ENCODE assay signal across 15 cellular contexts in the genomic region with DNA sequence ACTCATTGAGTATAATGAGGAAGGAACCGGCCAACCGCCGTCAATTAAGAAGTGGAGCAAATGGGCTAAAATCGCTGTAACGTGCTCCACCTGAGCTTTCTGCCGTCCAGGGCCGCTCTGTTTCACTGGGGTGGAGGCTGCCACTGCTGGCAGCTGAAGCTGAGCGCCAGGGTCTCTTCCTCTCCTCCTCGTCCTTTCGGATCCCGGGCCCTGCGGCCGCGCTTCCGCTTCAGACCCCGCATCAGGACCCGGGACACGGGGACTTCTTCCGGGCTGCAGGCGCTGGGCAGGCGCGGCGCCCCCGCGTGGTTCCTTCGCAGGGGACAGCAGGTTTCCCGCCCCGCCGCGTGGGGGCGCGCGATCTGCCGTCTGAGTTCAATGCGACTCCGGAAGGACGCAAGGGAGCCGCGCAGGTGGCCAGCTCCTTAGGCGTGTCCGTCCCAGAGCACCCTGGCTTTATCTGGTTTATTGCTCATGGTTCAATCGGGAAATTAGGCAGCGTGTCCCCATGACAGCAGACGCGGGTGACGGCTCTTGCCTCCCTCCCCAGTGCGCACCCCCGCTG.
"Had no signal": no experiment of that assay in that cellular context is flagged by ENCODE, and none has a peak within 500 bp of the region (broad histone marks: within the 10 kb centered on the region; RNA-seq: fewer than 3 reads in every experiment).

No MANE protein-coding gene starts in this region.

- DNase-seq: activated CD4-positive, alpha-beta T cell treated with anti-CD3 and anti-CD28 coated beads, Interleukin-2, amount 10 ng/mL, durations not matched to agents 24 days and 14 days; activated CD4-positive, CD25-positive, alpha-beta regulatory T cell; activated CD8-positive, alpha-beta T cell treated with anti-CD3 and anti-CD28 coated beads, Interleukin-2, amount 10 ng/mL, durations not matched to agents 7 days and 5 days; activated naive CD4-positive, alpha-beta T cell treated with anti-CD3 and anti-CD28 coated beads for 36 hours; activated T-cell treated with anti-CD3 and anti-CD28 coated beads, Interleukin-2, amount 50 U/mL, for 4 hours; body of pancreas; foreskin melanocyte; lower lobe of right lung; midbrain; occipital lobe; stimulated activated CD4-positive, alpha-beta T cell treated with anti-CD3 and anti-CD28 coated beads, Interleukin-12 subunit alpha, Interleukin-12 subunit beta, amount 100 ng/mL, for 4 hours; stimulated activated CD4-positive, alpha-beta T cell treated with anti-CD3 and anti-CD28 coated beads, Interleukin-1b, Interleukin-23, amount 100 ng/mL, for 48 hours; stimulated activated CD8-positive, alpha-beta memory T cell treated with anti-CD3 and anti-CD28 coated beads, Interleukin-4, amount 100 ng/mL, for 48 hours; stimulated activated naive CD4-positive, alpha-beta T cell; thyroid gland had no signal

- H3K27ac ChIP-seq: body of pancreas, lower lobe of right lung, thyroid gland had no signal

- ATAC-seq: activated CD8-positive, alpha-beta T cell treated with anti-CD3 and anti-CD28 coated beads, Interleukin-2, amount 10 ng/mL, durations not matched to agents 7 days and 5 days; activated T-cell treated with anti-CD3 and anti-CD28 coated beads, Interleukin-2, amount 50 U/mL, for 4 hours; body of pancreas; lower lobe of right lung had no signal

- H3K4me1 ChIP-seq: body of pancreas, lower lobe of right lung, thyroid gland had no signal

- H3K27me3 ChIP-seq: body of pancreas, thyroid gland had no signal

- H3K36me3 ChIP-seq: lower lobe of right lung, thyroid gland had no signal

- H3K9me3 ChIP-seq: body of pancreas, lower lobe of right lung, thyroid gland had no signal

- H3K4me3 ChIP-seq: body of pancreas, lower lobe of right lung, thyroid gland had no signal
